8 cellular contexts compared by ENCODE assay signal in the genomic region with DNA sequence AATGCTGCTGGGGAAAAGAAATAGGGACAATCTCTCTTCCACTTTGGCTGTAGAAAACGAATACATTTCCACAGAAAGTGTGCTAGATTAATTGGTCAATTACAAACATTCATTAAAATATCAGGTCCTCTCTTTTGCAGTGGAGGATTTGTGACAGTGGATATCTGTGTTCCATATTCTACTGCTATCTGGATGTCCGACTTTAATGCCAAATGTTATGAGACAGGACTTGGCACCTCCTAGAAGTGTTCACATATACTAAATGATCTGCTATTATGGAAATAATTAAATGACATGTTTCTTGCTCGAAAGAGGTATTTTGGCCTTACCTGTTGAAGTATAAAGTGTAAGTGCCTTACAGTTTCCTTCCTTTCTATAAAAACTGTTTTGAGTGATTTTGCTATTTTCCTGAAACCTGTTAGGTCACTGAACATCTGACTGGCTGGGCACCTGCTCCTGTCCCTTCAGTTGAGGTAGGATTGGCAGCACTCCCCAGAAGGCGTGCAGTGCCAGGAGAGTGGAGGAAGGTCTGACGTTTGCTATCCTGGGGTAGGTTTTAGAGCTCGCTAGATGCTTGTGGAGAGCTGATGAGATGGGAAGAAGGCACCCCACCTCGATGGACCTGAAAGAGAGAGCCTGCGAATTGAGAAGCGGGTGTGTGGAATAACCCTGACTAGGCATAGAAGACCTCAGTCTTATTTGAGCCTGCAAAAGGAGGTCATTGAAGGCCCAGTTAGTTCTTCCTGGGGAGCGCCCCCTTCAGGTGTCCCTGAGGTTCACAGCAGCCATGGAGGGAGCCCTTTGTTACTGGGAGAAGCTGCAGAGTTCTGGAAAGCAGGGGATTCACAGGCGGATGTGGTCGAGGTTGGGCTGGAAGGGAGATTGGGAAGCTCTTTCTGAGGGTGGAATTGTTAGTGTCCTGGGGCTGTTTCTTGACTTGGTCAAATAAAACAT.
DNase-seq lines count a peak whose midpoint lies in the region; ATAC-seq and TF ChIP-seq lines count a peak whose summit lies in the region.

No MANE protein-coding gene starts in this region.

- ATAC-seq in HCT116 (no peak), HG02852 (IDR thresholded peaks at IDR 0.05; ENCODE audit: unreplicated experiment) (no peak)
- ATAC-seq in activated naive CD4-positive, alpha-beta T cell treated with anti-CD3 and anti-CD28 coated beads, Interleukin-2, amount 50 U/mL, for 72 hours, result no peak
- ATAC-seq in stimulated activated naive B cell treated with anti-CD40 and anti-IgM and Interleukin-4, amounts not matched to agents 10 μg/mL and 1 μg/mL and 100 μg/mL, for 72 hours (replicated peaks), result no peak

- H2AFZ ChIP-seq in HCT116 (ENCODE audit: low read depth, low read length, poor library complexity, severe bottlenecking), result no peak overlapping the region

- H3K9me3 ChIP-seq in HCT116 (ENCODE audit: control insufficient read depth in 1 of 2, insufficient read depth in 1 of 2, low read depth in 1 of 2, low read length in 2 of 2), result no peaks in the 10 kb centered on the region

- BruUV-seq in HCT116 (replicated peaks; lab: Mats Ljungman, UMichigan), result TSS peak; percentile 37

- peak overlapping the region; percentile 99 to 100 for H3K4me3 Mint-ChIP-seq in stimulated activated naive B cell treated with anti-CD40 and anti-IgM and Interleukin-4, amounts not matched to agents 10 μg/mL and 1 μg/mL and 100 μg/mL, for 72 hours

- peak overlapping the region; percentile 94 for H3K27ac ChIP-seq in HCT116 (ENCODE audit: low read depth, low read length)

- intact Hi-C loops in HCT116 (cut with micrococcal nuclease), result loop anchor here (2.0 to 5.0 kb wide), 2 partner anchors 17 to 153 kb away; no protein-coding TSS in a partner anchor

- peaks cover 29 to 45% of the 10 kb centered on the region in 2 donors for H3K4me1 Mint-ChIP-seq in stimulated activated naive B cell treated with anti-CD40 and anti-IgM and Interleukin-4, amounts not matched to agents 10 μg/mL and 1 μg/mL and 100 μg/mL, for 72 hours

- H3K9ac ChIP-seq in HCT116 (ENCODE audit: low read length), result peak overlapping the region; percentile 86

- TF ChIP-seq RAD21 in HCT116 (IDR thresholded peaks at IDR 0.05; ENCODE audit: low read depth), result no peak

- TF ChIP-seq POLR2A in HCT116 (IDR thresholded peaks at IDR 0.05; ENCODE audit: borderline replicate concordance, extremely low read depth, insufficient read depth, insufficient read length), result no peak

- no peaks in the 10 kb centered on the region for H4K20me1 ChIP-seq in HCT116 (ENCODE audit: insufficient read depth)

- H3K36me3 ChIP-seq in HCT116 (ENCODE audit: control insufficient read depth in 1 of 2, insufficient read depth in 2 of 2, low read length in 2 of 2), result no peaks in the 10 kb centered on the region

- H3K27me3 ChIP-seq in HCT116 (ENCODE audit: insufficient read depth, low read length), result no peaks in the 10 kb centered on the region

- RAD21 ChIA-PET in HCT116 (lab: Charles Lee; ENCODE audit: low non-redundant PET in 1 of 2, low total read pairs in 2 of 2, uncharacterized antibody in 2 of 2, unreplicated experiment in 2 of 2), result no interaction called here

- peaks cover 15% of the 10 kb centered on the region; the same call in 1 of the 2 replicates for H3K79me2 ChIP-seq in HCT116 (ENCODE audit: insufficient read depth, low read length)

- no peak for DNase-seq in AG10803 (ENCODE audit: low read depth)
- DNase-seq in HCT116 (ENCODE audit: low read depth, low spot score), result no peak
- DNase-seq in activated naive CD4-positive, alpha-beta T cell treated with anti-CD3 and anti-CD28 coated beads, Interleukin-2, amount 50 U/mL, for 72 hours (ENCODE audit: low spot score in 2 of 2), result no peak
- peak; percentile 68 for DNase-seq in iPS-NIHi7 (ENCODE audit: extremely low spot score)
- DNase-seq in stimulated activated naive B cell treated with anti-CD40 and anti-IgM and Interleukin-4, amounts not matched to agents 10 μg/mL and 1 μg/mL and 100 μg/mL, for 72 hours, result no peak
- DNase-seq in cortex of kidney (lab: John Stamatoyannopoulos, UW), result no peak
- no peak for DNase-seq in NCI-H1436 treated with DMSO at 0.1 percent for 48 hours (lab: John Stamatoyannopoulos, UW)

- POLR2A ChIA-PET in HCT116 (lab: Charles Lee), result interaction anchor here (1.2 to 2.0 kb wide), 4 partner anchors 9 to 160 kb away, joined by 3 to 15 read pairs (median 8); partner anchors contain the start of gene ZNF267

- TF ChIP-seq CTCF in AG10803 (conservative IDR thresholded peaks at IDR 0.05; ENCODE audit: low read length) (peak; percentile 26), HCT116 (IDR thresholded peaks at IDR 0.05 in 2 of 3, conservative IDR thresholded peaks at IDR 0.05 in 1 of 3; ENCODE audit: borderline replicate concordance in 1 of 3, insufficient read depth in 1 of 3, low read depth in 2 of 3, low read length in 2 of 3) (peak in 2 of 3 experiments; percentile 54 to 58; a peak in 4 of 6 replicates)

- H3K27ac Mint-ChIP-seq in activated naive CD4-positive, alpha-beta T cell treated with anti-CD3 and anti-CD28 coated beads, Interleukin-2, amount 50 U/mL, for 72 hours, result peak overlapping the region; percentile 93 to 100
- peak overlapping the region; percentile 100 for H3K27ac Mint-ChIP-seq in stimulated activated naive B cell treated with anti-CD40 and anti-IgM and Interleukin-4, amounts not matched to agents 10 μg/mL and 1 μg/mL and 100 μg/mL, for 72 hours

- peak overlapping the region; percentile 97 for H3K4me3 ChIP-seq in AG10803 (ENCODE audit: low read length)
- peak overlapping the region; percentile 89 to 93 for H3K4me3 ChIP-seq in HCT116 (replicated peaks in 1 of 2; ENCODE audit: low read depth in 1 of 2, low read length in 2 of 2)

- CTCF ChIA-PET in HCT116 (lab: Charles Lee), result interaction anchor here (1.4 to 1.5 kb wide), 2 partner anchors 10 to 254 kb away, joined by 5 to 7 read pairs; partner anchors contain the start of gene ARMC5

- H3K36me3 Mint-ChIP-seq in activated naive CD4-positive, alpha-beta T cell treated with anti-CD3 and anti-CD28 coated beads, Interleukin-2, amount 50 U/mL, for 72 hours, result peaks cover 38 to 60% of the 10 kb centered on the region in 2 donors
- H3K36me3 Mint-ChIP-seq in stimulated activated naive B cell treated with anti-CD40 and anti-IgM and Interleukin-4, amounts not matched to agents 10 μg/mL and 1 μg/mL and 100 μg/mL, for 72 hours, result peaks cover 29 to 51% of the 10 kb centered on the region in 2 donors

- no peaks in the 10 kb centered on the region for H3K9me2 ChIP-seq in HCT116 (ENCODE audit: insufficient read depth)

- H3K4me1 ChIP-seq in HCT116 (ENCODE audit: control insufficient read depth in 1 of 2, insufficient read depth in 2 of 2, low read length in 2 of 2), result peaks cover 6 to 17% of the 10 kb centered on the region in 2 experiments; a peak in 3 of 4 replicates

- peak overlapping the region; percentile 74 for H3K4me2 ChIP-seq in HCT116 (ENCODE audit: low read length)

- H3K9me3 Mint-ChIP-seq in activated naive CD4-positive, alpha-beta T cell treated with anti-CD3 and anti-CD28 coated beads, Interleukin-2, amount 50 U/mL, for 72 hours, result no peaks in the 10 kb centered on the region
- H3K9me3 Mint-ChIP-seq in stimulated activated naive B cell treated with anti-CD40 and anti-IgM and Interleukin-4, amounts not matched to agents 10 μg/mL and 1 μg/mL and 100 μg/mL, for 72 hours, result peaks cover 0 to 5% of the 10 kb centered on the region in 2 donors

- H3K27me3 Mint-ChIP-seq in stimulated activated naive B cell treated with anti-CD40 and anti-IgM and Interleukin-4, amounts not matched to agents 10 μg/mL and 1 μg/mL and 100 μg/mL, for 72 hours, result no peaks in the 10 kb centered on the region

TF ChIP-seq in HCT116, 20 proteins besides CTCF, POLR2A, EP300 and RAD21 (continues in another document):
- TF ChIP-seq FOSL1 (IDR thresholded peaks at IDR 0.05; ENCODE audit: low read depth) (no peak), EZH2phosphoT487 (IDR thresholded peaks at IDR 0.05; ENCODE audit: borderline replicate concordance) (no peak), EGR1 (IDR thresholded peaks at IDR 0.05; ENCODE audit: low read depth) (no peak), ZFX (IDR thresholded peaks at IDR 0.05) (no peak), TCF7L2 (IDR thresholded peaks at IDR 0.05; ENCODE audit: borderline replicate concordance, extremely low read depth, insufficient read depth, insufficient read length) (no peak), SP1 (IDR thresholded peaks at IDR 0.05; ENCODE audit: low read depth) (no peak), JUND (IDR thresholded peaks at IDR 0.05) (no peak), CEBPB (IDR thresholded peaks at IDR 0.05; ENCODE audit: low read depth) (no peak), SRF (IDR thresholded peaks at IDR 0.05; ENCODE audit: low read depth) (no peak), CBX3 (IDR thresholded peaks at IDR 0.05; ENCODE audit: low read depth) (no peak), SIN3A (IDR thresholded peaks at IDR 0.05; ENCODE audit: low read depth) (no peak), YY1 (IDR thresholded peaks at IDR 0.05; ENCODE audit: extremely low read depth, insufficient replicate concordance, low read depth, low read length) (no peak)
- TF ChIP-seq, protein P1, sequence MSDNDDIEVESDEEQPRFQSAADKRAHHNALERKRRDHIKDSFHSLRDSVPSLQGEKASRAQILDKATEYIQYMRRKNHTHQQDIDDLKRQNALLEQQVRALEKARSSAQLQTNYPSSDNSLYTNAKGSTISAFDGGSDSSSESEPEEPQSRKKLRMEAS (IDR thresholded peaks at IDR 0.05), result no peak
- TF ChIP-seq, protein P2, sequence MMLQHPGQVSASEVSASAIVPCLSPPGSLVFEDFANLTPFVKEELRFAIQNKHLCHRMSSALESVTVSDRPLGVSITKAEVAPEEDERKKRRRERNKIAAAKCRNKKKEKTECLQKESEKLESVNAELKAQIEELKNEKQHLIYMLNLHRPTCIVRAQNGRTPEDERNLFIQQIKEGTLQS (IDR thresholded peaks at IDR 0.05), result no peak
